Comparison of ENCODE assay signal across 16 cellular contexts in genomic region chr1:200774735-200775449, GRCh38. TPM values are rescaled to one million over a fixed set of nuclear protein-coding genes. Genes with fewer than 3 reads are reported as not detected.
A peak's percentile ranks its signal among the peaks of the same experiment; 100 is the strongest.
DNase-seq lines count a peak whose midpoint lies in the region; ATAC-seq, FAIRE-seq and TF ChIP-seq lines count a peak whose summit lies in the region.
"Had no signal": no experiment of that assay in that cellular context is flagged by ENCODE, and none has a peak within 500 bp of the region (broad histone marks: within the 10 kb centered on the region; RNA-seq: fewer than 3 reads in every experiment).

No MANE protein-coding gene starts in this region.

- dilution Hi-C loops in endothelial cell of umbilical vein (cut with MboI; ENCODE audit: extremely low pct_ligation_motif_present, low sequenced_read_pairs), result loop anchor here (25.0 kb wide), 1 partner anchor 163 kb away; the partner anchor contains the start of gene KIF14

- H3K4me3 Mint-ChIP-seq in activated naive CD8-positive, alpha-beta T cell treated with anti-CD3 and anti-CD28 coated beads for 36 hours, result no peak overlapping the region
- H3K4me3 Mint-ChIP-seq: naive thymus-derived CD4-positive, alpha-beta T cell had no signal

- peaks cover 3% of the 10 kb centered on the region for H3K4me1 Mint-ChIP-seq in activated naive CD8-positive, alpha-beta T cell treated with anti-CD3 and anti-CD28 coated beads for 36 hours

- H2AFZ ChIP-seq in endothelial cell of umbilical vein (ENCODE audit: low read depth, low read length) (no peak overlapping the region), MM.1S (ENCODE audit: low read length) (no peak overlapping the region)

- H3K27ac ChIP-seq in endothelial cell of umbilical vein (ENCODE audit: insufficient read depth, low read depth, low read length) (peak overlapping the region; percentile 11), subcutaneous abdominal adipose tissue (ENCODE audit: low read depth, low read length) (peak overlapping the region; percentile 79), MM.1S (ENCODE audit: low read length) (no peak overlapping the region)
- H3K27ac ChIP-seq: left lung had no signal

- no peaks in the 10 kb centered on the region for H3K9me2 ChIP-seq in MM.1S (replicated peaks; ENCODE audit: insufficient read depth, low read length)

- H3F3A ChIP-seq in MM.1S (ENCODE audit: insufficient read depth, low read length), result peaks cover 4% of the 10 kb centered on the region

- peaks cover 2% of the 10 kb centered on the region for H3K9me1 ChIP-seq in endothelial cell of umbilical vein (replicated peaks; ENCODE audit: control insufficient read depth, extremely low read depth, insufficient read depth, low read length)

- CTCF ChIA-PET in endothelial cell of umbilical vein (lab: Charles Lee), result interaction anchor here (1.0 to 7.2 kb wide), 8 partner anchors 9 to 216 kb away, joined by 3 to 38 read pairs (median 3); no protein-coding TSS in a partner anchor

- H3K27me3 ChIP-seq in endothelial cell of umbilical vein (ENCODE audit: control insufficient read depth in 2 of 2, insufficient read depth in 2 of 2, low read length in 2 of 2) (no peaks in the 10 kb centered on the region), subcutaneous abdominal adipose tissue (ENCODE audit: control insufficient read depth in 5 of 5, insufficient read depth in 4 of 5, low read length in 5 of 5) (no peaks in the 10 kb centered on the region), MM.1S (replicated peaks; ENCODE audit: insufficient read depth, low read length) (no peaks in the 10 kb centered on the region)
- H3K27me3 ChIP-seq: left lung had no signal

- H3K4me2 ChIP-seq in endothelial cell of umbilical vein (ENCODE audit: insufficient read depth, low read length) (no peak overlapping the region), MM.1S (ENCODE audit: low read depth, low read length) (no peak overlapping the region)

- H3K9me3 ChIP-seq in endothelial cell of umbilical vein (replicated peaks; ENCODE audit: control insufficient read depth, insufficient read depth, low read length) (no peaks in the 10 kb centered on the region), subcutaneous abdominal adipose tissue (ENCODE audit: control insufficient read depth in 5 of 5, low read length in 5 of 5) (no peaks in the 10 kb centered on the region), MM.1S (replicated peaks; ENCODE audit: insufficient read depth, low read length) (no peaks in the 10 kb centered on the region)
- H3K9me3 ChIP-seq: left lung had no signal

- peaks cover 3% of the 10 kb centered on the region for H3K36me3 Mint-ChIP-seq in activated naive CD8-positive, alpha-beta T cell treated with anti-CD3 and anti-CD28 coated beads for 36 hours

- intact Hi-C loops in endothelial cell of umbilical vein (cut with micrococcal nuclease), result no loop called here

- H3K36me3 ChIP-seq in endothelial cell of umbilical vein (ENCODE audit: control insufficient read depth in 2 of 2, extremely low read depth in 1 of 2, insufficient read depth in 2 of 2, low read length in 2 of 2) (peaks cover 0 to 2% of the 10 kb centered on the region in 2 experiments), subcutaneous abdominal adipose tissue (ENCODE audit: control insufficient read depth in 5 of 5, insufficient read depth in 5 of 5, low read length in 5 of 5) (peaks cover 0 to 5% (median 0%) of the 10 kb centered on the region in 5 donors), MM.1S (replicated peaks; ENCODE audit: insufficient read depth, low read length) (no peaks in the 10 kb centered on the region)

- H3K4me1 ChIP-seq in endothelial cell of umbilical vein (ENCODE audit: control insufficient read depth, extremely low read depth, insufficient read depth, low read length), result peaks cover 19% of the 10 kb centered on the region
- H3K4me1 ChIP-seq in subcutaneous abdominal adipose tissue (ENCODE audit: control insufficient read depth in 5 of 5, insufficient read depth in 5 of 5, low read length in 5 of 5), result peaks cover 0 to 31% (median 25%) of the 10 kb centered on the region in 5 donors
- peaks cover 8% of the 10 kb centered on the region for H3K4me1 ChIP-seq in MM.1S (ENCODE audit: low read length)

- peak; percentile 18 for DNase-seq in endothelial cell of umbilical vein (ENCODE audit: low read depth, low spot score)
- no peak for DNase-seq in amniotic stem cell (lab: John Stamatoyannopoulos, UW)
- DNase-seq in activated CD4-positive, CD25-positive, alpha-beta regulatory T cell (lab: John Stamatoyannopoulos, UW), result no peak
- DNase-seq in activated naive CD8-positive, alpha-beta T cell treated with anti-CD3 and anti-CD28 coated beads for 36 hours, result no peak
- DNase-seq in MM.1S, result no peak
- DNase-seq: activated gamma-delta T cell treated with Interleukin-2 at 50 U/mL for 16 hours; caudate nucleus; H7; hypothalamus; left lung; naive thymus-derived CD4-positive, alpha-beta T cell; retina; stimulated activated CD4-positive, alpha-beta T cell treated with anti-CD3 and anti-CD28 coated beads, Interleukin-2, amount 100 ng/mL, for 24 hours had no signal

- H3K4me3 ChIP-seq in endothelial cell of umbilical vein (replicated peaks in 1 of 3; ENCODE audit: insufficient read depth in 1 of 3, low read depth in 1 of 3, low read length in 3 of 3), result no peak overlapping the region
- H3K4me3 ChIP-seq in subcutaneous abdominal adipose tissue (ENCODE audit: low read depth in 1 of 5, low read length in 5 of 5), result peak overlapping the region in 1 of 5 donors; percentile 7
- H3K4me3 ChIP-seq in MM.1S (ENCODE audit: low read length), result no peak overlapping the region
- H3K4me3 ChIP-seq: left lung had no signal

- POLR2A ChIA-PET in endothelial cell of umbilical vein (lab: Charles Lee), result no interaction called here

- no peaks in the 10 kb centered on the region for H3K9me3 Mint-ChIP-seq in activated naive CD8-positive, alpha-beta T cell treated with anti-CD3 and anti-CD28 coated beads for 36 hours
- H3K9me3 Mint-ChIP-seq: naive thymus-derived CD4-positive, alpha-beta T cell had no signal

- no peak for TF ChIP-seq CTCF in endothelial cell of umbilical vein (IDR thresholded peaks at IDR 0.05; ENCODE audit: extremely low read depth in 1 of 2, insufficient read depth in 1 of 2, low read depth in 1 of 2, low read length in 2 of 2)
- TF ChIP-seq CTCF in MM.1S (IDR thresholded peaks at IDR 0.05; ENCODE audit: low read length), result no peak

- BruUV-seq in endothelial cell of umbilical vein (replicated peaks; lab: Mats Ljungman, UMichigan), result no TSS peak

- H3K79me2 ChIP-seq in endothelial cell of umbilical vein (ENCODE audit: control insufficient read depth, insufficient read depth, low read length), result peaks cover 67% of the 10 kb centered on the region
- peaks cover 9% of the 10 kb centered on the region for H3K79me2 ChIP-seq in MM.1S (ENCODE audit: low read length)

- no peak for TF ChIP-seq POLR2A in endothelial cell of umbilical vein (IDR thresholded peaks at IDR 0.05; ENCODE audit: low read depth, low read length)

- H3K9ac ChIP-seq in endothelial cell of umbilical vein (replicated peaks; ENCODE audit: extremely low read depth, insufficient read depth, low read length) (no peak overlapping the region), subcutaneous abdominal adipose tissue (ENCODE audit: low read length in 5 of 5) (peak overlapping the region in 3 of 5 donors; percentile 39 to 68 (median 66)), MM.1S (ENCODE audit: low read length) (no peak overlapping the region)

- no peaks in the 10 kb centered on the region for H3K27me3 Mint-ChIP-seq in activated naive CD8-positive, alpha-beta T cell treated with anti-CD3 and anti-CD28 coated beads for 36 hours
- H3K27me3 Mint-ChIP-seq: naive thymus-derived CD4-positive, alpha-beta T cell had no signal

- no peak for FAIRE-seq in endothelial cell of umbilical vein (lab: Jason Lieb, UNC)

- H4K20me1 ChIP-seq in endothelial cell of umbilical vein (replicated peaks; ENCODE audit: control insufficient read depth, extremely low read depth, insufficient read depth, low read length) (peaks cover 9% of the 10 kb centered on the region), MM.1S (ENCODE audit: insufficient read depth, low read length) (no peaks in the 10 kb centered on the region)

- peak; percentile 57 for ATAC-seq in GM18502 (IDR thresholded peaks at IDR 0.05; ENCODE audit: poor library complexity, unreplicated experiment)
- peak; percentile 49 for ATAC-seq in HG03432 (IDR thresholded peaks at IDR 0.05; ENCODE audit: unreplicated experiment)
- ATAC-seq: left lung; naive thymus-derived CD4-positive, alpha-beta T cell had no signal

- no peak overlapping the region for H3K27ac Mint-ChIP-seq in activated naive CD8-positive, alpha-beta T cell treated with anti-CD3 and anti-CD28 coated beads for 36 hours

TF ChIP-seq in endothelial cell of umbilical vein, 7 proteins besides CTCF, POLR2A, EP300 and RAD21:
- TF ChIP-seq FOS (IDR thresholded peaks at IDR 0.05; ENCODE audit: borderline replicate concordance, insufficient read depth, low read length) (no peak), GATA2 (IDR thresholded peaks at IDR 0.05; ENCODE audit: insufficient read depth, insufficient read length, low read depth, low read length) (no peak), EZH2 (IDR thresholded peaks at IDR 0.05; ENCODE audit: borderline replicate concordance, low read depth, low read length, severe bottlenecking) (no peak), JUN (IDR thresholded peaks at IDR 0.05; ENCODE audit: borderline replicate concordance, insufficient read depth, insufficient read length, low read depth) (no peak), MAX (IDR thresholded peaks at IDR 0.05; ENCODE audit: insufficient read depth, insufficient read length) (no peak), POLR2AphosphoS5 (IDR thresholded peaks at IDR 0.05; ENCODE audit: insufficient read depth, low read depth, low read length) (no peak), MYC (IDR thresholded peaks at IDR 0.05; ENCODE audit: low read depth, low read length) (no peak)

RNA-seq across cellular contexts. Expression of gene CAMSAP2, which starts 36.2 kb away (rescaled TPM):
- 43.9 and 45.5 TPM in 2 replicates for total RNA-seq in endothelial cell of umbilical vein
- 5.0 and 6.7 TPM in 2 replicates for polyA plus RNA-seq in endothelial cell of umbilical vein
- 10.4 TPM in 2 replicates for polyA plus RNA-seq in endothelial cell of umbilical vein (2011; cell fraction: cytosol; rRNA removed)
- polyA plus RNA-seq in endothelial cell of umbilical vein (2011; cell fraction: nucleus; rRNA removed), result 22.4 and 27.1 TPM in 2 replicates
- 24.6 and 33.1 TPM in 2 replicates for polyA plus RNA-seq in endothelial cell of umbilical vein (2012)
- 44.9 and 50.9 TPM in 2 replicates for polyA minus RNA-seq in endothelial cell of umbilical vein
- 23.0 TPM for polyA minus RNA-seq in endothelial cell of umbilical vein (2011; cell fraction: cytosol; rRNA and poly(A)+ RNA removed)
- polyA minus RNA-seq in endothelial cell of umbilical vein (2011; cell fraction: nucleus; rRNA and poly(A)+ RNA removed), result 36.2 and 54.4 TPM in 2 replicates
- 1 to 10 TPM; 2.0 to 2.4 TPM for total RNA-seq in activated naive CD8-positive, alpha-beta T cell treated with anti-CD3 and anti-CD28 coated beads for 36 hours

Comparison
In these comparisons a context has a peak if more than half of its experiments do, and no peak if none do; other contexts are left out.
1. H3K9ac ChIP-seq: peak in subcutaneous abdominal adipose tissue (3 of 5); none in endothelial cell of umbilical vein (single experiment) and MM.1S (single experiment).
2. RNA of gene CAMSAP2, which starts 36.2 kb away (total RNA-seq): 43.9 to 45.5 TPM in endothelial cell of umbilical vein; 2.0 to 2.4 TPM in activated naive CD8-positive, alpha-beta T cell treated with anti-CD3 and anti-CD28 coated beads for 36 hours; every median in the first group is over 10 times any median in the second.